Comparison of ENCODE assay signal across 24 cellular contexts in the genomic region with DNA sequence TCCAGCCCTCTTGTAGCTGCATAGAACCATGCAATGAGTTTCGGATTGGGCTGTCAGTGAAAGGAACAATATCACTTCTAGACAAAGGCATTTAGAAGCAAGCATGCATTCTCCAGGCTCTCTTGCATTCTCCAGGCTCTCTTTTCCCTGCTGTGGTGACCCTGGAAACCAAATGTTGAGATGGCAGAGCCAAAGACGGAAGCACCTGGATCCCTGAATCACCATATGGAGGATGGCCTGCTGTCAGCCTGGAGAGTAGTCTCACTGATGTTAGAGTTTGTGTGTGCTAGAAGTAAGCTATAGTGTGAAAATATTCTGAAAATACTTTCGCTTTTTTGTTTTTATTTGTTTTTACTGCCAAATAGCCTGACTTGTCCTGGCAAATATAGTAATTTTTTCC.
DNase-seq lines count a peak whose midpoint lies in the region; ATAC-seq, FAIRE-seq and TF ChIP-seq lines count a peak whose summit lies in the region.
"Had no signal": no experiment of that assay in that cellular context is flagged by ENCODE, and none has a peak within 500 bp of the region (broad histone marks: within the 10 kb centered on the region; RNA-seq: fewer than 3 reads in every experiment).

No MANE protein-coding gene starts in this region.

- no peaks in the 10 kb centered on the region for H3K79me2 ChIP-seq in endothelial cell of umbilical vein (ENCODE audit: control insufficient read depth, insufficient read depth, low read length)

- H3K4me3 ChIP-seq in endothelial cell of umbilical vein (replicated peaks in 1 of 3; ENCODE audit: insufficient read depth in 1 of 3, low read depth in 1 of 3, low read length in 3 of 3): no peak overlapping the region
- H3K4me3 ChIP-seq: BLaER1 had no signal

- dilution Hi-C loops in endothelial cell of umbilical vein (cut with MboI; ENCODE audit: extremely low pct_ligation_motif_present, low sequenced_read_pairs): no loop called here

- BruUV-seq in endothelial cell of umbilical vein (replicated peaks; lab: Mats Ljungman, UMichigan): no TSS peak

- no peaks in the 10 kb centered on the region for H3K36me3 ChIP-seq in endothelial cell of umbilical vein (ENCODE audit: control insufficient read depth in 2 of 2, extremely low read depth in 1 of 2, insufficient read depth in 2 of 2, low read length in 2 of 2)
- H3K36me3 ChIP-seq: BE2C, BLaER1 had no signal

- H3K9ac ChIP-seq in endothelial cell of umbilical vein (replicated peaks; ENCODE audit: extremely low read depth, insufficient read depth, low read length): no peak overlapping the region
- H3K9ac ChIP-seq: BLaER1 had no signal

- intact Hi-C loops in endothelial cell of umbilical vein (cut with micrococcal nuclease): no loop called here

- no peaks in the 10 kb centered on the region for H4K20me1 ChIP-seq in endothelial cell of umbilical vein (replicated peaks; ENCODE audit: control insufficient read depth, extremely low read depth, insufficient read depth, low read length)
- H4K20me1 ChIP-seq: BLaER1 had no signal

- CTCF ChIA-PET in endothelial cell of umbilical vein (lab: Charles Lee): interaction anchor here (1.2 to 1.9 kb wide), 3 partner anchors 9 to 21 kb away, joined by 3 to 6 read pairs (median 4); no protein-coding TSS in a partner anchor

- no peaks in the 10 kb centered on the region for H3K9me1 ChIP-seq in endothelial cell of umbilical vein (replicated peaks; ENCODE audit: control insufficient read depth, extremely low read depth, insufficient read depth, low read length)

- H3K9me3 ChIP-seq in endothelial cell of umbilical vein (replicated peaks; ENCODE audit: control insufficient read depth, insufficient read depth, low read length): no peaks in the 10 kb centered on the region
- H3K9me3 ChIP-seq: BE2C, BLaER1 had no signal

- no peak overlapping the region for H3K27ac ChIP-seq in endothelial cell of umbilical vein (ENCODE audit: insufficient read depth, low read depth, low read length)
- H3K27ac ChIP-seq: BLaER1 had no signal

- DNase-seq in DMS79 treated with DMSO at 0.1 percent for 48 hours (lab: John Stamatoyannopoulos, UW) (peak; percentile 94), dermis blood vessel endothelial cell (peak; percentile 49), endothelial cell of umbilical vein (ENCODE audit: low read depth, low spot score) (peak; percentile 21), amniotic stem cell (lab: John Stamatoyannopoulos, UW) (no peak)
- no peak for DNase-seq in activated CD8-positive, alpha-beta memory T cell treated with anti-CD3 and anti-CD28 coated beads, Interleukin-2, amount 50 U/mL, for 4 hours
- DNase-seq: 8988T; ACHN; BE2C; CD4-positive, alpha-beta T cell; CD8-positive, alpha-beta T cell; COR-L47; DMS 273 treated with DMSO at 0.1 percent for 48 hours; DMS153; DMS53; DND-41; EL; GF-D8 had no signal

- TF ChIP-seq CTCF in endothelial cell of umbilical vein (IDR thresholded peaks at IDR 0.05; ENCODE audit: extremely low read depth in 1 of 2, insufficient read depth in 1 of 2, low read depth in 1 of 2, low read length in 2 of 2): no peak

- ATAC-seq in HG02970 (IDR thresholded peaks at IDR 0.05; ENCODE audit: low FRiP score, unreplicated experiment): no peak
- ATAC-seq in HG02884 (IDR thresholded peaks at IDR 0.05; ENCODE audit: unreplicated experiment): no peak
- ATAC-seq: CD8-positive, alpha-beta T cell had no signal

- no peak for FAIRE-seq in endothelial cell of umbilical vein (lab: Jason Lieb, UNC)
- FAIRE-seq: A204.1, G401.6, GM12891, GM19239 had no signal

- H3K27me3 ChIP-seq in endothelial cell of umbilical vein (ENCODE audit: control insufficient read depth in 2 of 2, insufficient read depth in 2 of 2, low read length in 2 of 2): no peaks in the 10 kb centered on the region
- H3K27me3 ChIP-seq: BE2C, BLaER1 had no signal

- no peak overlapping the region for H2AFZ ChIP-seq in endothelial cell of umbilical vein (ENCODE audit: low read depth, low read length)

- H3K4me1 ChIP-seq in endothelial cell of umbilical vein (ENCODE audit: control insufficient read depth, extremely low read depth, insufficient read depth, low read length): no peaks in the 10 kb centered on the region
- H3K4me1 ChIP-seq: BE2C, BLaER1 had no signal

- POLR2A ChIA-PET in endothelial cell of umbilical vein (lab: Charles Lee): no interaction called here

- no peak for TF ChIP-seq POLR2A in endothelial cell of umbilical vein (IDR thresholded peaks at IDR 0.05; ENCODE audit: low read depth, low read length)

- no peak overlapping the region for H3K4me2 ChIP-seq in endothelial cell of umbilical vein (ENCODE audit: insufficient read depth, low read length)
- H3K4me2 ChIP-seq: BLaER1 had no signal

TF ChIP-seq in endothelial cell of umbilical vein, 7 proteins besides CTCF, POLR2A, EP300 and RAD21:
- TF ChIP-seq JUN (IDR thresholded peaks at IDR 0.05; ENCODE audit: borderline replicate concordance, insufficient read depth, insufficient read length, low read depth) (no peak), POLR2AphosphoS5 (IDR thresholded peaks at IDR 0.05; ENCODE audit: insufficient read depth, low read depth, low read length) (no peak), MYC (IDR thresholded peaks at IDR 0.05; ENCODE audit: low read depth, low read length) (no peak), FOS (IDR thresholded peaks at IDR 0.05; ENCODE audit: borderline replicate concordance, insufficient read depth, low read length) (no peak), GATA2 (IDR thresholded peaks at IDR 0.05; ENCODE audit: insufficient read depth, insufficient read length, low read depth, low read length) (no peak), EZH2 (IDR thresholded peaks at IDR 0.05; ENCODE audit: borderline replicate concordance, low read depth, low read length, severe bottlenecking) (no peak)
- TF ChIP-seq, protein P1, sequence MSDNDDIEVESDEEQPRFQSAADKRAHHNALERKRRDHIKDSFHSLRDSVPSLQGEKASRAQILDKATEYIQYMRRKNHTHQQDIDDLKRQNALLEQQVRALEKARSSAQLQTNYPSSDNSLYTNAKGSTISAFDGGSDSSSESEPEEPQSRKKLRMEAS (IDR thresholded peaks at IDR 0.05; ENCODE audit: insufficient read depth, insufficient read length): no peak

Comparison
In these comparisons a context has a peak if more than half of its experiments do, and no peak if none do; other contexts are left out.
1. DNase-seq: peak in DMS79 treated with DMSO at 0.1 percent for 48 hours (single experiment), dermis blood vessel endothelial cell (single experiment) and endothelial cell of umbilical vein (single experiment); none in amniotic stem cell (single experiment) and activated CD8-positive, alpha-beta memory T cell treated with anti-CD3 and anti-CD28 coated beads, Interleukin-2, amount 50 U/mL, for 4 hours (single experiment).